14 cellular contexts compared by ENCODE assay signal in the genomic region with DNA sequence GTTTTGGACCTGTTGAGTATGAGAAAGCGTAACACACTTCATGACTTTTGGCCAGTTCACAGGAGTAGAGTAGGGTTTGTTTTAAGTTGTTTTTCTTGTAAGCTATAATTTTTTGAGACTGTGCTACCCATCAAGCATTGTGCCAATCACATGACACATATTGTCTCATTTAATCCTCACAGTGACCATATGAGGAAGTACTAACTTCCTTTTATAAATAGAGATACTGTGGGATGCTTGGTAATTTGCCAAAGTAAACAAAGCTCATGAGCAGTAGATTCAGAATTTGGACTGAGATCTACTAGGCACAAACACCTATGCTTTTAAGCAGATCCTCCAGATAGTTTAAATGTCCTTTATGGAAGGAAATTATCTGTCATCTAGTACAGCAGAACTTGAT.
"Had no signal": no experiment of that assay in that cellular context is flagged by ENCODE, and none has a peak within 500 bp of the region (broad histone marks: within the 10 kb centered on the region; RNA-seq: fewer than 3 reads in every experiment).

No MANE protein-coding gene starts in this region.

- H3K4me3 ChIP-seq: coronary artery, esophagus squamous epithelium, left ventricle myocardium inferior, thoracic aorta, upper lobe of right lung had no signal

- ATAC-seq: upper lobe of right lung had no signal

- DNase-seq: activated CD4-positive, alpha-beta T cell treated with anti-CD3 and anti-CD28 coated beads, Interleukin-2, amount 10 ng/mL, durations not matched to agents 7 days and 5 days; activated CD8-positive, alpha-beta memory T cell treated with anti-CD3 and anti-CD28 coated beads, Interleukin-2, amount 50 U/mL, for 48 hours; activated naive CD8-positive, alpha-beta T cell treated with anti-CD3 and anti-CD28 coated beads for 36 hours; effector CD8-positive, alpha-beta T cell; esophagus squamous epithelium; hippocampal formation; left ventricle myocardium inferior; mesendoderm; nucleus accumbens; posterior cingulate gyrus; retina; upper lobe of right lung had no signal
